ENCODE assay signal across 11 cellular contexts in genomic region chr19:17081672-17082630, GRCh38. TPM values are rescaled to one million over a fixed set of nuclear protein-coding genes. Genes with fewer than 3 reads are reported as not detected.
DNase-seq lines count a peak whose midpoint lies in the region; ATAC-seq and TF ChIP-seq lines count a peak whose summit lies in the region.
"Had no signal": no experiment of that assay in that cellular context is flagged by ENCODE, and none has a peak within 500 bp of the region (broad histone marks: within the 10 kb centered on the region; RNA-seq: fewer than 3 reads in every experiment).

No MANE protein-coding gene starts in this region.

- H3K27ac Mint-ChIP-seq in CD14-positive monocyte: peak overlapping the region in 6 of 7 donors; percentile 11 to 82 (median 63)

- H3K27me3 ChIP-seq in sigmoid colon: no peaks in the 10 kb centered on the region
- H3K27me3 ChIP-seq: thyroid gland had no signal

- H3K4me3 ChIP-seq in sigmoid colon: no peak overlapping the region
- H3K4me3 ChIP-seq: thyroid gland had no signal

- POLR2A ChIA-PET in RWPE1 (lab: Yijun Ruan, JAX; ENCODE audit: low non-redundant PET): no interaction called here

- H3K27ac ChIP-seq in RWPE1 (peak overlapping the region; percentile 95), sigmoid colon (peak overlapping the region; percentile 90 to 94 (median 92))
- H3K27ac ChIP-seq: thyroid gland had no signal

- no peaks in the 10 kb centered on the region for H3K9me3 ChIP-seq in sigmoid colon
- H3K9me3 ChIP-seq: thyroid gland had no signal

- ATAC-seq in GM19463 (IDR thresholded peaks at IDR 0.05; ENCODE audit: unreplicated experiment) (no peak), GM21390 (IDR thresholded peaks at IDR 0.05; ENCODE audit: unreplicated experiment) (no peak)

- H3K4me3 Mint-ChIP-seq in CD14-positive monocyte: no peak overlapping the region

- H3K4me1 ChIP-seq in sigmoid colon: peaks cover 0 to 85% (median 56%) of the 10 kb centered on the region in 4 donors

- TF ChIP-seq CTCF in CD14-positive monocyte (IDR thresholded peaks at IDR 0.05) (no peak), RWPE1 (conservative IDR thresholded peaks at IDR 0.05; ENCODE audit: low read depth) (no peak), sigmoid colon (IDR thresholded peaks at IDR 0.05) (no peak)

- no peak for TF ChIP-seq EP300 in sigmoid colon (IDR thresholded peaks at IDR 0.05)

- DNase-seq in CD14-positive monocyte (ENCODE audit: low spot score) (no peak), RWPE1 (ENCODE audit: low spot score) (no peak), germinal center (ENCODE audit: low spot score) (peak; percentile 33), sigmoid colon (no peak), HuH-7 (ENCODE audit: low spot score) (no peak)
- DNase-seq in stimulated activated naive CD4-positive, alpha-beta T cell (lab: John Stamatoyannopoulos, UW): no peak
- DNase-seq: dermis blood vessel endothelial cell, NCI-H1436, thyroid gland had no signal

- WGBS in sigmoid colon, 2 donors: 71 to 82% methylated on average over 20 of the region's 20 CpGs

- no peak for TF ChIP-seq POLR2A in sigmoid colon (IDR thresholded peaks at IDR 0.05)

- no peaks in the 10 kb centered on the region for H3K36me3 ChIP-seq in sigmoid colon
- H3K36me3 ChIP-seq: thyroid gland had no signal

- peaks cover 62 to 86% of the 10 kb centered on the region in 2 donors for H3K36me3 Mint-ChIP-seq in CD14-positive monocyte

- peaks cover 0 to 4% (median 0%) of the 10 kb centered on the region in 3 donors for H3K27me3 Mint-ChIP-seq in CD14-positive monocyte (ENCODE audit: low read depth in 3 of 3)

- H3K4me1 Mint-ChIP-seq in CD14-positive monocyte: peaks cover 62% of the 10 kb centered on the region

- CTCF ChIA-PET in RWPE1 (lab: Yijun Ruan, JAX): interaction anchor here (0.6 to 0.7 kb wide), 2 partner anchors 144 to 177 kb away, joined by 3 to 4 read pairs; no protein-coding TSS in a partner anchor

- intact Hi-C loops in CD14-positive monocyte (cut with micrococcal nuclease): no loop called here
- intact Hi-C loops in sigmoid colon (cut with DNase I): no loop called here

- H3K9me3 Mint-ChIP-seq in CD14-positive monocyte: peaks cover 0 to 1% (median 0%) of the 10 kb centered on the region in 7 donors

RNA-seq across cellular contexts. Expression of gene MYO9B, which starts 6.4 kb away (rescaled TPM):
- polyA plus RNA-seq in CD14-positive monocyte (1 to 10 TPM; 5.9 to 7.5 TPM), sigmoid colon (10 to 100 TPM; 24.6 to 85.9 (median 29.8) TPM)
- total RNA-seq in sigmoid colon: 10 to 100 TPM; 42.8 to 95.0 (median 58.3) TPM

RNA-seq across cellular contexts. Expression of gene HAUS8, which starts 6.7 kb away (rescaled TPM):
- polyA plus RNA-seq in CD14-positive monocyte: 1 to 10 TPM; 2.5 to 4.4 TPM
- 10 to 100 TPM in 2 of 4 donors, 1 to 10 TPM in 2; 6.7 to 14.1 (median 11.1) TPM for total RNA-seq in sigmoid colon
- 10 to 100 TPM in 2 of 3 donors, 1 to 10 TPM in 1; 9.6 to 14.8 (median 10.4) TPM for polyA plus RNA-seq in sigmoid colon

RNA-seq across cellular contexts. Expression of gene CPAMD8, which starts 55.3 kb away (rescaled TPM):
- polyA plus RNA-seq in CD14-positive monocyte: 1 to 10 TPM; 5.1 to 5.4 TPM
- 10 to 100 TPM in 1 of 4 donors, 1 to 10 TPM in 3; 2.4 to 14.4 (median 5.1) TPM for total RNA-seq in sigmoid colon
- 1 to 10 TPM in 2 of 3 donors, under 1 TPM in 1; 0.60 to 2.3 (median 1.8) TPM for polyA plus RNA-seq in sigmoid colon
